ENCODE assay signal across 16 cellular contexts in the genomic region with DNA sequence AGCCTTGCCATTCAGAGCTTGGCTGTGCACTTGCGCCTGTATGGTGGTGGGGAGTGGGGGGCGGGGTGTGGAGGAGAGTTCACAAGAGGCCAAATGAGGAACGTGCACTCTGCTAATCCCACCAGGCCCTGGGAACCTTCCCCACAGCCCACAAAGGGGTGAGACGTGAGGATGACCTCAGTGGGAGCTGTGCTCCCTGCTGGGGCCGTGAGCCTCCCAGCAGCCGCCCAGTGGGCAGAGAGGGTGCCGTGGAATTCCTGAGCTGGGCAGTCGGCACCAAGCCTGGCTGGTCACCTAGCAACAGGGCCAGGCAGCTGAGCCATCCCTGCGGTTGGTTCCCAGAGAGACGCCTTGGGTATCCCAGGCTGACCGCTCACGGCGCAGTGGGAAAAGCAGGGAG. TPM values are rescaled to one million over a fixed set of nuclear protein-coding genes. Genes with fewer than 3 reads are reported as not detected.
DNase-seq lines count a peak whose midpoint lies in the region; ATAC-seq and TF ChIP-seq lines count a peak whose summit lies in the region.
"Had no signal": no experiment of that assay in that cellular context is flagged by ENCODE, and none has a peak within 500 bp of the region (broad histone marks: within the 10 kb centered on the region; RNA-seq: fewer than 3 reads in every experiment).

No MANE protein-coding gene starts in this region.

- H3K9me3 ChIP-seq in muscle layer of colon (ENCODE audit: low read length) (no peaks in the 10 kb centered on the region), uterus (no peaks in the 10 kb centered on the region)
- H3K9me3 ChIP-seq: Peyer's patch, suprapubic skin had no signal

- DNase-seq in NCI-H2227 (lab: John Stamatoyannopoulos, UW; ENCODE audit: unreplicated experiment) = peak; percentile 17
- DNase-seq in NCI-H2227 treated with DMSO at 0.1 percent for 48 hours (lab: John Stamatoyannopoulos, UW) = no peak
- peak; percentile 76 for DNase-seq in ecto neural progenitor cell (ENCODE audit: low spot score)
- peak in 1 of 2 donors; percentile 46 for DNase-seq in uterus
- no peak for DNase-seq in NCI-H446 (lab: John Stamatoyannopoulos, UW)
- DNase-seq: activated T-cell treated with anti-CD3 and anti-CD28 coated beads, Interleukin-2, amount 50 U/mL, for 24 hours; immature natural killer cell; NCI-H1105 treated with DMSO at 0.1 percent for 48 hours; NCI-H526 treated with DMSO at 0.1 percent for 48 hours; Peyer's patch; T-helper 17 cell had no signal

- peaks cover 46% of the 10 kb centered on the region for H3K4me1 ChIP-seq in muscle layer of colon (ENCODE audit: insufficient read depth, low read length)
- peaks cover 13 to 34% of the 10 kb centered on the region in 2 donors for H3K4me1 ChIP-seq in uterus

- H3K36me3 ChIP-seq in muscle layer of colon (ENCODE audit: insufficient read depth, low read length) (no peaks in the 10 kb centered on the region), uterus (no peaks in the 10 kb centered on the region)
- H3K36me3 ChIP-seq: Peyer's patch had no signal

- TF ChIP-seq CTCF in uterus (IDR thresholded peaks at IDR 0.05) = no peak

- no peak for TF ChIP-seq POLR2A in uterus (IDR thresholded peaks at IDR 0.05)

- H3K9ac ChIP-seq in muscle layer of colon (ENCODE audit: low read length) = no peak overlapping the region

- intact Hi-C loops in uterus (cut with DNase I; ENCODE audit: low total_unique reads) = no loop called here

- H3K4me3 ChIP-seq in muscle layer of colon (ENCODE audit: low read depth in 1 of 2, low read length in 2 of 2) (no peak overlapping the region), uterus (no peak overlapping the region)
- H3K4me3 ChIP-seq: Peyer's patch, smooth muscle cell, suprapubic skin had no signal

- ATAC-seq in HG02759 (IDR thresholded peaks at IDR 0.05; ENCODE audit: unreplicated experiment) (no peak), HG02798 (IDR thresholded peaks at IDR 0.05; ENCODE audit: poor library complexity, unreplicated experiment) (no peak)
- ATAC-seq: T-helper 17 cell had no signal

- H3K27ac ChIP-seq in muscle layer of colon (ENCODE audit: low read depth, low read length) = peak overlapping the region; percentile 56
- H3K27ac ChIP-seq in uterus = peak overlapping the region; percentile 64 to 85
- H3K27ac ChIP-seq: Peyer's patch, suprapubic skin had no signal

- H3K27me3 ChIP-seq in muscle layer of colon (ENCODE audit: control insufficient read depth in 1 of 2, insufficient read depth in 2 of 2, low read length in 2 of 2) = no peaks in the 10 kb centered on the region
- H3K27me3 ChIP-seq in uterus = no peaks in the 10 kb centered on the region
- H3K27me3 ChIP-seq: Peyer's patch, suprapubic skin had no signal

RNA-seq across cellular contexts. Expression of a gene that starts 53.7 kb away (rescaled TPM):
- total RNA-seq in uterus = 10 to 100 TPM; 17.4 to 43.2 (median 34.4) TPM

RNA-seq across cellular contexts. Expression of a gene that starts 54.2 kb away (rescaled TPM):
- 100 to 1,000 TPM in 3 of 4 donors, 10 to 100 TPM in 1; 98.1 to 151 (median 121) TPM for total RNA-seq in uterus

Comparison
In these comparisons a context has a peak if more than half of its experiments do, and no peak if none do; other contexts are left out.
1. DNase-seq: peak in NCI-H2227 (single experiment) and ecto neural progenitor cell (single experiment); none in NCI-H2227 treated with DMSO at 0.1 percent for 48 hours (single experiment) and NCI-H446 (0 of 2).